Comparison of ENCODE assay signal across 9 cellular contexts in the genomic region with DNA sequence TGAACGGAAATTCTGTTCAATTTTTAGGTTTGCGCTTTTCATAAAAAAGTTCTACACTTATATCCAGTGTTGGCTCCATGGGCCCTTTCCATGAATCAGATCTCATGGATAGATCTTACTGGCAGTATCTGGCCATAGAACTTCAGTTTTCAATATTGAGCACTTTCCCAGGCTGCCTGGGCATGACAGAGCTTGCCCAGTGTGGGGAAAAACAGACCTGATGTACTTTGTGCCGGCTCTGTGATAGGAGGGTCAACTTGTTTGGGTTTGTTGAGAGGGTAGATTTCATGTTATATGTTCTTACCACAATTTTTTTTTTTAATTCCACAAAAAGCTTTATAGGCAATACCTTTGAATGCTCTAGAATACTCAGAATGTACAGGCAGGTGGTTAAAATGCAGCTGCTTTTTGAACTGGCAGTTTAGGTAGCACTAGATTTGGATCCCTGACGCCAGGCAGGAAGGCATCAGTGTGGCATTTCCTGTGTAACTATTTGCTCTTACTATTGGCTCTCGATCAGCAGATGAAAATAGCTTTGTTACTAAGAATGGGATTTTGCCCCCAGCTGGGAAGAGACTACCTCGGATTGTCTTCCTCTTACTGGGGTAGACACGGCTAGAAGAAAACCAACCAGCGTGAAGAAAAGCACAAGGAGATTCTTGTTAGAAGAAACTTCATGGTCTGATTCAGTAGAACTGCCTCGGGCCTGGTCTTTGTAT.
DNase-seq lines count a peak whose midpoint lies in the region; ATAC-seq and TF ChIP-seq lines count a peak whose summit lies in the region.
"Had no signal": no experiment of that assay in that cellular context is flagged by ENCODE, and none has a peak within 500 bp of the region (broad histone marks: within the 10 kb centered on the region; RNA-seq: fewer than 3 reads in every experiment).

No MANE protein-coding gene starts in this region.

- H3K9me3 Mint-ChIP-seq in MCF 10A (ENCODE audit: unreplicated experiment) (peaks cover 1% of the 10 kb centered on the region), activated B cell treated with CpG ODN at 0.5 μM for 24 hours (peaks cover 4% of the 10 kb centered on the region)
- peaks cover 0 to 4% of the 10 kb centered on the region in 2 donors for H3K9me3 Mint-ChIP-seq in stimulated activated naive B cell treated with anti-CD40 and anti-IgM and Interleukin-4, amounts not matched to agents 10 μg/mL and 1 μg/mL and 100 μg/mL, for 72 hours
- no peaks in the 10 kb centered on the region for H3K9me3 Mint-ChIP-seq in activated T-cell treated with anti-CD3 and anti-CD28 coated beads, Interleukin-2, amount 50 U/mL, for 4 hours

- H3K4me3 Mint-ChIP-seq in MCF 10A (ENCODE audit: unreplicated experiment) (no peak overlapping the region), activated B cell treated with CpG ODN at 0.5 μM for 24 hours (peak overlapping the region; percentile 7)
- peak overlapping the region; percentile 56 to 63 for H3K4me3 Mint-ChIP-seq in stimulated activated naive B cell treated with anti-CD40 and anti-IgM and Interleukin-4, amounts not matched to agents 10 μg/mL and 1 μg/mL and 100 μg/mL, for 72 hours
- no peak overlapping the region for H3K4me3 Mint-ChIP-seq in activated T-cell treated with anti-CD3 and anti-CD28 coated beads, Interleukin-2, amount 50 U/mL, for 4 hours

- H3K4me1 Mint-ChIP-seq in MCF 10A (ENCODE audit: insufficient read depth, unreplicated experiment) (peaks cover 12% of the 10 kb centered on the region), activated B cell treated with CpG ODN at 0.5 μM for 24 hours (peaks cover 35% of the 10 kb centered on the region)
- peaks cover 25 to 38% of the 10 kb centered on the region in 2 donors for H3K4me1 Mint-ChIP-seq in stimulated activated naive B cell treated with anti-CD40 and anti-IgM and Interleukin-4, amounts not matched to agents 10 μg/mL and 1 μg/mL and 100 μg/mL, for 72 hours
- peaks cover 9% of the 10 kb centered on the region for H3K4me1 Mint-ChIP-seq in activated T-cell treated with anti-CD3 and anti-CD28 coated beads, Interleukin-2, amount 50 U/mL, for 4 hours (ENCODE audit: low read depth)

- no peak overlapping the region for H2AFZ ChIP-seq in MM.1S (ENCODE audit: low read length)

- no peak overlapping the region for H3K4me3 ChIP-seq in breast epithelium
- no peak overlapping the region for H3K4me3 ChIP-seq in MM.1S (ENCODE audit: low read length)
- H3K4me3 ChIP-seq in foreskin fibroblast (ENCODE audit: low read depth in 1 of 2, low read length in 2 of 2), result no peak overlapping the region
- H3K4me3 ChIP-seq: psoas muscle had no signal

- no peaks in the 10 kb centered on the region for H4K20me1 ChIP-seq in MM.1S (ENCODE audit: insufficient read depth, low read length)

- peak; percentile 40 for ATAC-seq in activated B cell treated with CpG ODN at 0.5 μM for 24 hours (ENCODE audit: low read depth)
- ATAC-seq in stimulated activated naive B cell treated with anti-CD40 and anti-IgM and Interleukin-4, amounts not matched to agents 10 μg/mL and 1 μg/mL and 100 μg/mL, for 72 hours (replicated peaks), result peak; percentile 79 to 89
- no peak for ATAC-seq in activated T-cell treated with anti-CD3 and anti-CD28 coated beads, Interleukin-2, amount 50 U/mL, for 4 hours

- no peaks in the 10 kb centered on the region for H3K79me2 ChIP-seq in MM.1S (ENCODE audit: low read length)

- H3K36me3 ChIP-seq in breast epithelium (no peaks in the 10 kb centered on the region), MM.1S (replicated peaks; ENCODE audit: insufficient read depth, low read length) (no peaks in the 10 kb centered on the region)

- no peaks in the 10 kb centered on the region for H3F3A ChIP-seq in MM.1S (ENCODE audit: insufficient read depth, low read length)

- POLR2A ChIA-PET in MCF 10A (lab: Yijun Ruan, JAX) (interaction anchor here (0.7 to 1.6 kb wide), 3 partner anchors 64 to 285 kb away, joined by 4 to 5 read pairs (median 4); no protein-coding TSS in a partner anchor), activated B cell treated with CpG ODN at 0.5 μM for 24 hours (lab: Charles Lee) (no interaction called here)

- CTCF ChIA-PET in MCF 10A (lab: Yijun Ruan, JAX) (interaction anchor here (0.5 to 1.2 kb wide), 2 partner anchors 24 to 317 kb away, joined by 3 read pairs; no protein-coding TSS in a partner anchor), activated B cell treated with CpG ODN at 0.5 μM for 24 hours (lab: Charles Lee) (no interaction called here)

- DNase-seq in MCF 10A (ENCODE audit: unreplicated experiment), result peak; percentile 73
- DNase-seq in breast epithelium (ENCODE audit: low spot score in 2 of 2), result no peak
- peak; percentile 6 for DNase-seq in MM.1S
- DNase-seq in activated B cell treated with CpG ODN at 0.5 μM for 24 hours, result no peak
- DNase-seq in stimulated activated naive B cell treated with anti-CD40 and anti-IgM and Interleukin-4, amounts not matched to agents 10 μg/mL and 1 μg/mL and 100 μg/mL, for 72 hours, result no peak
- DNase-seq in foreskin fibroblast, result no peak
- DNase-seq in iPS-NIHi7 (ENCODE audit: extremely low spot score), result no peak
- DNase-seq in activated T-cell treated with anti-CD3 and anti-CD28 coated beads, Interleukin-2, amount 50 U/mL, for 4 hours, result no peak
- DNase-seq: psoas muscle had no signal

- H3K4me1 ChIP-seq in breast epithelium (no peaks in the 10 kb centered on the region), MM.1S (ENCODE audit: low read length) (no peaks in the 10 kb centered on the region; the same call in 1 of the 2 replicates)

- H3K9ac ChIP-seq in MM.1S (ENCODE audit: low read length), result no peak overlapping the region

- no peaks in the 10 kb centered on the region for H3K27me3 ChIP-seq in breast epithelium
- H3K27me3 ChIP-seq in MM.1S (replicated peaks; ENCODE audit: insufficient read depth, low read length), result no peaks in the 10 kb centered on the region

- H3K27ac Mint-ChIP-seq in MCF 10A (ENCODE audit: low read depth, unreplicated experiment), result peak overlapping the region; percentile 97
- peak overlapping the region; percentile 71 for H3K27ac Mint-ChIP-seq in activated B cell treated with CpG ODN at 0.5 μM for 24 hours
- H3K27ac Mint-ChIP-seq in stimulated activated naive B cell treated with anti-CD40 and anti-IgM and Interleukin-4, amounts not matched to agents 10 μg/mL and 1 μg/mL and 100 μg/mL, for 72 hours, result peak overlapping the region; percentile 80

- H3K36me3 Mint-ChIP-seq in MCF 10A (ENCODE audit: insufficient read depth, unreplicated experiment) (no peaks in the 10 kb centered on the region), activated B cell treated with CpG ODN at 0.5 μM for 24 hours (ENCODE audit: low read depth) (peaks cover 9% of the 10 kb centered on the region)
- peaks cover 9 to 16% of the 10 kb centered on the region in 2 donors for H3K36me3 Mint-ChIP-seq in stimulated activated naive B cell treated with anti-CD40 and anti-IgM and Interleukin-4, amounts not matched to agents 10 μg/mL and 1 μg/mL and 100 μg/mL, for 72 hours
- peaks cover 13% of the 10 kb centered on the region for H3K36me3 Mint-ChIP-seq in activated T-cell treated with anti-CD3 and anti-CD28 coated beads, Interleukin-2, amount 50 U/mL, for 4 hours (ENCODE audit: insufficient read depth)

- TF ChIP-seq POLR2A in breast epithelium (IDR thresholded peaks at IDR 0.05), result no peak

- H3K27ac ChIP-seq in breast epithelium (peak overlapping the region in 1 of 2 donors; percentile 40), MM.1S (ENCODE audit: low read length) (no peak overlapping the region)
- H3K27ac ChIP-seq: psoas muscle had no signal

- no peaks in the 10 kb centered on the region for H3K9me2 ChIP-seq in MM.1S (replicated peaks; ENCODE audit: insufficient read depth, low read length)

- BruUV-seq in MCF 10A (replicated peaks; lab: Mats Ljungman, UMichigan), result no TSS peak

- H3K4me2 ChIP-seq in MM.1S (ENCODE audit: low read depth, low read length), result peak overlapping the region; percentile 11; the same call in 1 of the 2 replicates

- H3K9me3 ChIP-seq in breast epithelium, result no peaks in the 10 kb centered on the region
- no peaks in the 10 kb centered on the region for H3K9me3 ChIP-seq in MM.1S (replicated peaks; ENCODE audit: insufficient read depth, low read length)
- H3K9me3 ChIP-seq: psoas muscle had no signal

- TF ChIP-seq CTCF in MCF 10A (IDR thresholded peaks at IDR 0.05; ENCODE audit: unreplicated experiment), result no peak
- no peak for TF ChIP-seq CTCF in breast epithelium (IDR thresholded peaks at IDR 0.05)
- TF ChIP-seq CTCF in MM.1S (IDR thresholded peaks at IDR 0.05; ENCODE audit: low read length), result no peak
- no peak for TF ChIP-seq CTCF in activated B cell treated with CpG ODN at 0.5 μM for 24 hours (IDR thresholded peaks at IDR 0.05)
- TF ChIP-seq CTCF in foreskin fibroblast (IDR thresholded peaks at IDR 0.05; ENCODE audit: low read depth, low read length), result no peak

- intact Hi-C loops in MCF 10A (cut with micrococcal nuclease), result no loop called here
- intact Hi-C loops in breast epithelium (cut with DNase I; ENCODE audit: low total_unique reads), result no loop called here
- intact Hi-C loops in activated B cell treated with CpG ODN at 0.5 μM for 24 hours (cut with micrococcal nuclease), result loop anchor here (5.0 kb wide), 1 partner anchor 399 kb away; no protein-coding TSS in a partner anchor

- H3K27me3 Mint-ChIP-seq in MCF 10A (ENCODE audit: insufficient read depth, unreplicated experiment) (no peaks in the 10 kb centered on the region), activated B cell treated with CpG ODN at 0.5 μM for 24 hours (no peaks in the 10 kb centered on the region)
- no peaks in the 10 kb centered on the region for H3K27me3 Mint-ChIP-seq in stimulated activated naive B cell treated with anti-CD40 and anti-IgM and Interleukin-4, amounts not matched to agents 10 μg/mL and 1 μg/mL and 100 μg/mL, for 72 hours
- H3K27me3 Mint-ChIP-seq in activated T-cell treated with anti-CD3 and anti-CD28 coated beads, Interleukin-2, amount 50 U/mL, for 4 hours (ENCODE audit: low read depth), result no peaks in the 10 kb centered on the region

Comparison
In these comparisons a context has a peak if more than half of its experiments do, and no peak if none do; other contexts are left out.
1. DNase-seq: peak in MCF 10A (single experiment) and MM.1S (single experiment); none in breast epithelium (0 of 2), activated B cell treated with CpG ODN at 0.5 μM for 24 hours (single experiment), stimulated activated naive B cell treated with anti-CD40 and anti-IgM and Interleukin-4, amounts not matched to agents 10 μg/mL and 1 μg/mL and 100 μg/mL, for 72 hours (single experiment), foreskin fibroblast (0 of 2), iPS-NIHi7 (single experiment) and activated T-cell treated with anti-CD3 and anti-CD28 coated beads, Interleukin-2, amount 50 U/mL, for 4 hours (single experiment).
2. H3K4me3 Mint-ChIP-seq: peak in activated B cell treated with CpG ODN at 0.5 μM for 24 hours (single experiment) and stimulated activated naive B cell treated with anti-CD40 and anti-IgM and Interleukin-4, amounts not matched to agents 10 μg/mL and 1 μg/mL and 100 μg/mL, for 72 hours (2 of 2); none in MCF 10A (single experiment) and activated T-cell treated with anti-CD3 and anti-CD28 coated beads, Interleukin-2, amount 50 U/mL, for 4 hours (single experiment).
3. ATAC-seq: peak in activated B cell treated with CpG ODN at 0.5 μM for 24 hours (single experiment) and stimulated activated naive B cell treated with anti-CD40 and anti-IgM and Interleukin-4, amounts not matched to agents 10 μg/mL and 1 μg/mL and 100 μg/mL, for 72 hours (2 of 2); none in activated T-cell treated with anti-CD3 and anti-CD28 coated beads, Interleukin-2, amount 50 U/mL, for 4 hours (0 of 2).
4. Peak in every context shown above with its lines, with median percentiles within 50 percentile points of each other: H3K27ac Mint-ChIP-seq.